12 cellular contexts compared by ENCODE assay signal in genomic region chr6:37131960-37132253, GRCh38. TPM values are rescaled to one million over a fixed set of nuclear protein-coding genes. Genes with fewer than 3 reads are reported as not detected.
DNase-seq lines count a peak whose midpoint lies in the region; ATAC-seq and TF ChIP-seq lines count a peak whose summit lies in the region.
"Had no signal": no experiment of that assay in that cellular context is flagged by ENCODE, and none has a peak within 500 bp of the region (broad histone marks: within the 10 kb centered on the region; RNA-seq: fewer than 3 reads in every experiment).

No MANE protein-coding gene starts in this region.

- H3K4me1 ChIP-seq in CD8-positive, alpha-beta memory T cell (ENCODE audit: insufficient read depth, low read length), result peaks cover 12% of the 10 kb centered on the region
- H3K4me1 ChIP-seq in Panc1 (ENCODE audit: control insufficient read depth, insufficient read depth, low read length), result peaks cover 77% of the 10 kb centered on the region
- H3K4me1 ChIP-seq in esophagus squamous epithelium, result peaks cover 23 to 61% (median 38%) of the 10 kb centered on the region in 3 donors
- H3K4me1 ChIP-seq in Peyer's patch, result peaks cover 0 to 63% (median 7%) of the 10 kb centered on the region in 4 donors
- H3K4me1 ChIP-seq in tibial nerve, result peaks cover 0 to 20% (median 10%) of the 10 kb centered on the region in 4 donors

- POLR2A ChIA-PET in CD8-positive, alpha-beta memory T cell (lab: Charles Lee), result no interaction called here
- POLR2A ChIA-PET in Panc1 (lab: Charles Lee) (no interaction called here), RWPE1 (lab: Yijun Ruan, JAX; ENCODE audit: low non-redundant PET) (no interaction called here)

- peak overlapping the region in 7 of 8 donors; percentile 8 to 90 (median 79) for H3K27ac Mint-ChIP-seq in CD8-positive, alpha-beta memory T cell
- peak overlapping the region; percentile 33 for H3K27ac Mint-ChIP-seq in progenitor cell of endocrine pancreas
- H3K27ac Mint-ChIP-seq: HFFc6 had no signal

- TF ChIP-seq CTCF in Panc1 (IDR thresholded peaks at IDR 0.05) (no peak), esophagus squamous epithelium (IDR thresholded peaks at IDR 0.05) (no peak), progenitor cell of endocrine pancreas (IDR thresholded peaks at IDR 0.05; ENCODE audit: unreplicated experiment) (no peak), Peyer's patch (IDR thresholded peaks at IDR 0.05) (no peak), RWPE1 (conservative IDR thresholded peaks at IDR 0.05; ENCODE audit: low read depth) (no peak), tibial nerve (IDR thresholded peaks at IDR 0.05) (no peak)

- no peaks in the 10 kb centered on the region for H3K36me3 ChIP-seq in CD8-positive, alpha-beta memory T cell (ENCODE audit: insufficient read depth, low read length)
- H3K36me3 ChIP-seq in Panc1 (ENCODE audit: control insufficient read depth, insufficient read depth, low read length) (no peaks in the 10 kb centered on the region), esophagus squamous epithelium (no peaks in the 10 kb centered on the region), Peyer's patch (no peaks in the 10 kb centered on the region), tibial nerve (no peaks in the 10 kb centered on the region)
- H3K36me3 ChIP-seq: adrenal gland had no signal

- intact Hi-C loops in Panc1 (cut with micrococcal nuclease; ENCODE audit: unreplicated experiment), result loop anchor here (5.0 kb wide), 1 partner anchor 40 kb away; the partner anchor contains the start of gene PIM1
- intact Hi-C loops in esophagus squamous epithelium (cut with DNase I), result no loop called here

- H3K9me3 ChIP-seq in CD8-positive, alpha-beta memory T cell (ENCODE audit: low read length), result no peaks in the 10 kb centered on the region
- H3K9me3 ChIP-seq in Panc1 (ENCODE audit: control insufficient read depth, insufficient read depth, low read depth, low read length), result no peaks in the 10 kb centered on the region
- no peaks in the 10 kb centered on the region for H3K9me3 ChIP-seq in esophagus squamous epithelium
- H3K9me3 ChIP-seq in Peyer's patch, result no peaks in the 10 kb centered on the region
- no peaks in the 10 kb centered on the region for H3K9me3 ChIP-seq in tibial nerve
- H3K9me3 ChIP-seq: adrenal gland had no signal

- no peak for ATAC-seq in Panc1
- ATAC-seq in GM18909 (IDR thresholded peaks at IDR 0.05; ENCODE audit: poor library complexity, unreplicated experiment), result no peak

- in situ Hi-C loops in Panc1 (cut with HindIII; ENCODE audit: low pct_unique_long_range_greater_than_20kb, low sequenced_read_pairs), result no loop called here

- TF ChIP-seq POLR2A in esophagus squamous epithelium (IDR thresholded peaks at IDR 0.05) (no peak), Peyer's patch (IDR thresholded peaks at IDR 0.05) (no peak), tibial nerve (IDR thresholded peaks at IDR 0.05) (no peak)

- DNase-seq in CD8-positive, alpha-beta memory T cell, result no peak
- DNase-seq in Panc1 (ENCODE audit: low read depth, low spot score), result no peak
- no peak for DNase-seq in esophagus squamous epithelium (lab: John Stamatoyannopoulos, UW)
- DNase-seq in progenitor cell of endocrine pancreas (ENCODE audit: low spot score, unreplicated experiment), result no peak
- DNase-seq in Peyer's patch, result no peak
- DNase-seq in RWPE1 (ENCODE audit: low spot score), result no peak
- no peak for DNase-seq in tibial nerve (ENCODE audit: low spot score in 2 of 2)
- DNase-seq: adrenal gland; HFFc6; stimulated activated CD8-positive, alpha-beta memory T cell treated with anti-CD3 and anti-CD28 coated beads, Interleukin-4, amount 100 ng/mL, for 48 hours had no signal

- no peaks in the 10 kb centered on the region for H3K9me3 Mint-ChIP-seq in CD8-positive, alpha-beta memory T cell
- H3K9me3 Mint-ChIP-seq in progenitor cell of endocrine pancreas (ENCODE audit: low read depth), result no peaks in the 10 kb centered on the region
- H3K9me3 Mint-ChIP-seq: HFFc6 had no signal

- no peaks in the 10 kb centered on the region for H3K27me3 ChIP-seq in CD8-positive, alpha-beta memory T cell (ENCODE audit: insufficient read depth, low read length, poor library complexity, severe bottlenecking)
- H3K27me3 ChIP-seq in Panc1 (ENCODE audit: control insufficient read depth, insufficient read depth, low read length) (no peaks in the 10 kb centered on the region), esophagus squamous epithelium (no peaks in the 10 kb centered on the region), Peyer's patch (no peaks in the 10 kb centered on the region), tibial nerve (no peaks in the 10 kb centered on the region)
- H3K27me3 ChIP-seq: adrenal gland, dorsolateral prefrontal cortex had no signal

- H3K4me1 Mint-ChIP-seq in CD8-positive, alpha-beta memory T cell, result peaks cover 27 to 41% (median 34%) of the 10 kb centered on the region in 3 donors
- H3K4me1 Mint-ChIP-seq in progenitor cell of endocrine pancreas (ENCODE audit: low read depth), result peaks cover 54% of the 10 kb centered on the region

- TF ChIP-seq EP300 in tibial nerve (IDR thresholded peaks at IDR 0.05), result no peak

- H3K27me3 Mint-ChIP-seq in CD8-positive, alpha-beta memory T cell, result no peaks in the 10 kb centered on the region
- no peaks in the 10 kb centered on the region for H3K27me3 Mint-ChIP-seq in progenitor cell of endocrine pancreas

- no peak overlapping the region for H3K4me3 Mint-ChIP-seq in CD8-positive, alpha-beta memory T cell
- H3K4me3 Mint-ChIP-seq in progenitor cell of endocrine pancreas (ENCODE audit: low read depth), result no peak overlapping the region
- H3K4me3 Mint-ChIP-seq: HFFc6 had no signal

- no TSS peak for BruUV-seq in Panc1 (replicated peaks; lab: Mats Ljungman, UMichigan)

- H3K36me3 Mint-ChIP-seq in CD8-positive, alpha-beta memory T cell, result no peaks in the 10 kb centered on the region
- no peaks in the 10 kb centered on the region for H3K36me3 Mint-ChIP-seq in progenitor cell of endocrine pancreas (ENCODE audit: insufficient read depth)

- no peak overlapping the region for H3K4me3 ChIP-seq in CD8-positive, alpha-beta memory T cell (ENCODE audit: low read length)
- H3K4me3 ChIP-seq in Panc1 (ENCODE audit: low read depth in 2 of 2, low read length in 2 of 2) (peak overlapping the region in 1 of 2 experiments; percentile 17; a peak in 1 of 4 replicates), esophagus squamous epithelium (no peak overlapping the region), Peyer's patch (no peak overlapping the region), tibial nerve (no peak overlapping the region)
- H3K4me3 ChIP-seq: adrenal gland had no signal

- H3K27ac ChIP-seq in CD8-positive, alpha-beta memory T cell (ENCODE audit: low read depth, low read length), result no peak overlapping the region
- H3K27ac ChIP-seq in Panc1 (ENCODE audit: low read length), result peak overlapping the region; percentile 98
- H3K27ac ChIP-seq in esophagus squamous epithelium, result peak overlapping the region; percentile 84 to 89 (median 86)
- H3K27ac ChIP-seq in Peyer's patch, result peak overlapping the region in 2 of 4 donors; percentile 67 to 75
- H3K27ac ChIP-seq in RWPE1, result no peak overlapping the region
- peak overlapping the region in 1 of 4 donors; percentile 14 for H3K27ac ChIP-seq in tibial nerve

- CTCF ChIA-PET in CD8-positive, alpha-beta memory T cell (lab: Charles Lee), result interaction anchor here (1.6 kb wide), 1 partner anchor 40 kb away, joined by 5 read pairs; no protein-coding TSS in a partner anchor
- CTCF ChIA-PET in Panc1 (lab: Charles Lee), result no interaction called here
- CTCF ChIA-PET in RWPE1 (lab: Yijun Ruan, JAX), result interaction anchor here (1.2 kb wide), 1 partner anchor 39 kb away, joined by 3 read pairs; no protein-coding TSS in a partner anchor

RNA-seq across cellular contexts. Expression of gene PIM1, which starts 38.0 kb away (rescaled TPM):
- total RNA-seq in CD8-positive, alpha-beta memory T cell, result 10 to 100 TPM; 93.7 to 99.1 TPM
- polyA plus RNA-seq in CD8-positive, alpha-beta memory T cell, result 253 TPM
- 42.1 TPM for total RNA-seq in Panc1 (2021; ENCODE audit: unreplicated experiment)
- 24.5 TPM for polyA plus RNA-seq in Panc1 (2012; ENCODE audit: insufficient read length)
- total RNA-seq in esophagus squamous epithelium, result 100 to 1,000 TPM in 2 of 4 donors, 10 to 100 TPM in 2; 57.3 to 206 (median 96.6) TPM
- total RNA-seq in progenitor cell of endocrine pancreas, result 19.5 and 19.7 TPM in 2 replicates
- total RNA-seq in Peyer's patch, result 10 to 100 TPM; 36.6 to 78.4 (median 49.2) TPM
- 10 to 100 TPM in 1 of 4 donors, 1 to 10 TPM in 3; 2.8 to 22.8 (median 6.6) TPM for total RNA-seq in tibial nerve

Comparison
In these comparisons a context has a peak if more than half of its experiments do, and no peak if none do; other contexts are left out.
1. H3K27ac ChIP-seq: peak in Panc1 (single experiment) and esophagus squamous epithelium (4 of 4); none in CD8-positive, alpha-beta memory T cell (single experiment) and RWPE1 (single experiment).